36 cellular contexts compared by ENCODE assay signal in genomic region chr6:133856911-133857310, GRCh38. TPM values are rescaled to one million over a fixed set of nuclear protein-coding genes. Genes with fewer than 3 reads are reported as not detected.
"Had no signal": no experiment of that assay in that cellular context is flagged by ENCODE, and none has a peak within 500 bp of the region (broad histone marks: within the 10 kb centered on the region; RNA-seq: fewer than 3 reads in every experiment).

No MANE protein-coding gene starts in this region.

- H3K9me3 ChIP-seq: adrenal gland, Peyer's patch had no signal

- ATAC-seq: activated naive CD4-positive, alpha-beta T cell treated with anti-CD3 and anti-CD28 coated beads, Interleukin-2, amount 50 U/mL, for 72 hours; activated T-cell treated with anti-CD3 and anti-CD28 coated beads, Interleukin-2, amount 50 U/mL, for 4 hours; body of pancreas; PC-3; Right ventricle myocardium inferior had no signal

- H3K4me3 Mint-ChIP-seq: activated B cell treated with CpG ODN at 0.5 μM for 24 hours; activated CD4-positive, alpha-beta memory T cell treated with anti-CD3 and anti-CD28 coated beads for 36 hours; activated naive CD4-positive, alpha-beta T cell treated with anti-CD3 and anti-CD28 coated beads for 36 hours; activated T-cell treated with anti-CD3 and anti-CD28 coated beads, Interleukin-2, amount 50 U/mL, for 4 hours; activated T-helper 1 cell treated with anti-CD3 and anti-CD28 coated beads, Interleukin-12 subunit alpha, Interleukin-12 subunit beta, Interleukin-2, Interleukin-4 antibody, amounts not matched to agents 30 ng/mL and 10 ng/mL and 1 ng/mL, durations not matched to agents 14 hours and 24 hours and 36 hours had no signal

- H3K27ac ChIP-seq: adrenal gland, body of pancreas, breast epithelium, Peyer's patch, RWPE1, VCaP had no signal

- H3K36me3 ChIP-seq: adrenal gland, breast epithelium, Peyer's patch had no signal

- H3K27ac Mint-ChIP-seq: activated B cell treated with CpG ODN at 0.5 μM for 24 hours; activated CD4-positive, alpha-beta memory T cell treated with anti-CD3 and anti-CD28 coated beads for 36 hours; activated naive CD4-positive, alpha-beta T cell treated with anti-CD3 and anti-CD28 coated beads for 36 hours; activated naive CD4-positive, alpha-beta T cell treated with anti-CD3 and anti-CD28 coated beads, Interleukin-2, amount 50 U/mL, for 72 hours; activated T-helper 1 cell treated with anti-CD3 and anti-CD28 coated beads, Interleukin-12 subunit alpha, Interleukin-12 subunit beta, Interleukin-2, Interleukin-4 antibody, amounts not matched to agents 30 ng/mL and 10 ng/mL and 1 ng/mL, durations not matched to agents 14 hours and 24 hours and 36 hours had no signal

- H3K27me3 ChIP-seq: Peyer's patch had no signal

- H3K36me3 Mint-ChIP-seq: activated CD4-positive, alpha-beta memory T cell treated with anti-CD3 and anti-CD28 coated beads for 36 hours had no signal

- H3K4me1 ChIP-seq: adrenal gland, breast epithelium had no signal

- FAIRE-seq: astrocyte had no signal

- H3K4me3 ChIP-seq: adrenal gland, body of pancreas, breast epithelium, Peyer's patch had no signal

- DNase-seq: activated B cell treated with CpG ODN at 0.5 μM for 24 hours; activated CD4-positive, alpha-beta memory T cell treated with anti-CD3 and anti-CD28 coated beads for 36 hours; activated CD4-positive, alpha-beta T cell treated with anti-CD3 and anti-CD28 coated beads for 4 hours; activated CD4-positive, alpha-beta T cell treated with anti-CD3 and anti-CD28 coated beads, Interleukin-2, amount 50 U/mL, for 1 hour; activated CD4-positive, CD25-positive, alpha-beta regulatory T cell treated with anti-CD3 and anti-CD28 coated beads, Interleukin-2, amount 50 U/mL, for 72 hours; activated CD8-positive, alpha-beta memory T cell treated with anti-CD3 and anti-CD28 coated beads, Interleukin-2, amount 50 U/mL, for 4 hours; activated gamma-delta T cell treated with Interleukin-2 at 50 U/mL for 16 hours; activated naive CD4-positive, alpha-beta T cell treated with anti-CD3 and anti-CD28 coated beads for 36 hours; activated T-cell treated with anti-CD3 and anti-CD28 coated beads for 4 hours; activated T-cell treated with anti-CD3 and anti-CD28 coated beads, Interleukin-2, amount 50 U/mL, for 4 hours; adrenal gland; body of pancreas; NCI-H1092 treated with DMSO at 0.1 percent for 48 hours; NCI-H146; NCI-H187; NCI-H2029 treated with DMSO at 0.1 percent for 48 hours; NCI-H2107; NCI-H2171; NCI-H510A; NCI-H526; NCI-H748 treated with DMSO at 0.1 percent for 48 hours; NK-92 treated with Interleukin-12 subunit alpha and Interleukin-12 subunit beta, amount 100 ng/mL, for 24 hours; PC-3; Peyer's patch; SIG-M5; SW 1271; T-helper 1 cell; T-helper 2 cell; T-helper 9 cell had no signal

RNA-seq across cellular contexts. Expression of gene TCF21, which starts 32.0 kb away (rescaled TPM):
- total RNA-seq: activated B cell treated with CpG ODN at 0.5 μM for 24 hours; activated CD4-positive, alpha-beta memory T cell treated with anti-CD3 and anti-CD28 coated beads for 36 hours; activated naive CD4-positive, alpha-beta T cell treated with anti-CD3 and anti-CD28 coated beads for 36 hours; activated naive CD4-positive, alpha-beta T cell treated with anti-CD3 and anti-CD28 coated beads, Interleukin-2, amount 50 U/mL, for 72 hours; activated T-helper 1 cell treated with anti-CD3 and anti-CD28 coated beads, Interleukin-12 subunit alpha, Interleukin-12 subunit beta, Interleukin-2, Interleukin-4 antibody, amounts not matched to agents 30 ng/mL and 10 ng/mL and 1 ng/mL, durations not matched to agents 14 hours and 24 hours and 36 hours; PC-3 had no signal
